8 cellular contexts compared by ENCODE assay signal in the genomic region with DNA sequence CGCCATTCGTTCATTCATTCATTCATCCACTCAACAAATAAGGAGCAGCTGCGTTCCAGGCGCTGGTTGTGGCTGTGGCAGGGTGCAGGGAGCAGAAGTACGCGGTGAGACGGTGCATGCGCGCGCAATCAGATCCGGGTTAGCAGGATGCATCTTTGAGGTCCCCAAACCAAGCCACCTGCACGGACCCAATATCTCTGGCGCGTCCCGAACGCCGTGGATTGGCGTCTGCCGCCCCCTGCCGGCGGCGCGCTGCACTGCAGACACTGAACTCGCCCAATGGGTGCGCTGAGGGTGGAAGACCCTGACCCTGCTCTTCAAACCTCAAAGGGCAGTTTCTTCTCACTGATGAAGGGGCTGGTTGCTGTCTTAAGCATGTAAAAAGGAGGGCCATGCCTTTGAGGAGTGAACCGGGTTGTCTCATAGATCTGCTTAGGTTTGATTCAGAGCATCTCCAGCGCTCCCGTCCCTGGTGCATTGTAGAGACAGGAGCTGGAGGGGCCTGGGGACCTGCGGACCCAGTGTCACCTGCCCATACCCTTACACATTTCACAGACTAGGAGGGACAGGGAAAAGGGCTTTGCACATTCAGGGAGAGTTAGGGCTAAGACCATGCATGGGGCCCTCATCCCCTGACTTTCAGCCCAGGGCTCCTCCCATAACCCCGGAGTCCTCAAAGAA.
DNase-seq lines count a peak whose midpoint lies in the region; ATAC-seq and TF ChIP-seq lines count a peak whose summit lies in the region.

No MANE protein-coding gene starts in this region.

- POLR2A ChIA-PET in activated CD8-positive, alpha-beta T cell treated with anti-CD3 and anti-CD28 coated beads, Interleukin-2, amount 10 ng/mL, durations not matched to agents 7 days and 5 days (lab: Charles Lee), result no interaction called here

- H3K36me3 ChIP-seq in GM23338 (ENCODE audit: insufficient read depth), result no peaks in the 10 kb centered on the region

- ATAC-seq in GM23338, result peak; percentile 94
- peak; percentile 93 for ATAC-seq in activated CD8-positive, alpha-beta T cell treated with anti-CD3 and anti-CD28 coated beads, Interleukin-2, amount 10 ng/mL, durations not matched to agents 7 days and 5 days
- ATAC-seq in effector memory CD8-positive, alpha-beta T cell (replicated peaks), result peak; percentile 58
- no peak for ATAC-seq in GM18505 (IDR thresholded peaks at IDR 0.05; ENCODE audit: unreplicated experiment)

- peaks cover 5% of the 10 kb centered on the region for H3K27me3 Mint-ChIP-seq in GM23338 (ENCODE audit: insufficient read depth, low read depth, poor library complexity)
- peaks cover 6% of the 10 kb centered on the region for H3K27me3 Mint-ChIP-seq in activated CD8-positive, alpha-beta T cell treated with anti-CD3 and anti-CD28 coated beads, Interleukin-2, amount 10 ng/mL, durations not matched to agents 7 days and 5 days (ENCODE audit: low read depth)
- peaks cover 31 to 49% of the 10 kb centered on the region in 2 donors for H3K27me3 Mint-ChIP-seq in effector memory CD8-positive, alpha-beta T cell
- H3K27me3 Mint-ChIP-seq in mesothelial cell of epicardium (ENCODE audit: low read depth), result peaks cover 52% of the 10 kb centered on the region

- H3K36me3 Mint-ChIP-seq in GM23338 (ENCODE audit: low read depth), result peaks cover 21% of the 10 kb centered on the region
- no peaks in the 10 kb centered on the region for H3K36me3 Mint-ChIP-seq in activated CD8-positive, alpha-beta T cell treated with anti-CD3 and anti-CD28 coated beads, Interleukin-2, amount 10 ng/mL, durations not matched to agents 7 days and 5 days (ENCODE audit: low read depth)
- H3K36me3 Mint-ChIP-seq in effector memory CD8-positive, alpha-beta T cell (ENCODE audit: insufficient read depth), result no peaks in the 10 kb centered on the region
- H3K36me3 Mint-ChIP-seq in mesothelial cell of epicardium, result no peaks in the 10 kb centered on the region

- H3F3A ChIP-seq in GM23338 (replicated peaks; ENCODE audit: low read depth), result no peaks in the 10 kb centered on the region

- no peaks in the 10 kb centered on the region for H3K79me2 ChIP-seq in GM23338 (replicated peaks; ENCODE audit: insufficient read depth)

- H3K27ac Mint-ChIP-seq in GM23338, result no peak overlapping the region
- H3K27ac Mint-ChIP-seq in activated CD8-positive, alpha-beta T cell treated with anti-CD3 and anti-CD28 coated beads, Interleukin-2, amount 10 ng/mL, durations not matched to agents 7 days and 5 days, result no peak overlapping the region
- no peak overlapping the region for H3K27ac Mint-ChIP-seq in effector memory CD8-positive, alpha-beta T cell
- no peak overlapping the region for H3K27ac Mint-ChIP-seq in mesothelial cell of epicardium

- H3K27me3 ChIP-seq in GM23338 (ENCODE audit: insufficient read depth), result no peaks in the 10 kb centered on the region

- no peak overlapping the region for H3K27ac ChIP-seq in GM23338 (ENCODE audit: low read depth)

- H4K20me1 ChIP-seq in GM23338 (replicated peaks; ENCODE audit: insufficient read depth), result no peaks in the 10 kb centered on the region

- no peaks in the 10 kb centered on the region for H3K4me1 ChIP-seq in GM23338 (ENCODE audit: insufficient read depth)

- TF ChIP-seq POLR2A in GM18505 (IDR thresholded peaks at IDR 0.05; ENCODE audit: borderline replicate concordance, extremely low read depth, insufficient read depth, insufficient read length), result no peak

- H3K4me1 Mint-ChIP-seq in GM23338, result peaks cover 8% of the 10 kb centered on the region
- H3K4me1 Mint-ChIP-seq in activated CD8-positive, alpha-beta T cell treated with anti-CD3 and anti-CD28 coated beads, Interleukin-2, amount 10 ng/mL, durations not matched to agents 7 days and 5 days (ENCODE audit: low read depth), result peaks cover 2% of the 10 kb centered on the region
- H3K4me1 Mint-ChIP-seq in effector memory CD8-positive, alpha-beta T cell (ENCODE audit: low read depth in 2 of 2), result no peaks in the 10 kb centered on the region
- no peaks in the 10 kb centered on the region for H3K4me1 Mint-ChIP-seq in mesothelial cell of epicardium

- peak overlapping the region; percentile 33; the same call in 1 of the 3 replicates for H3K4me3 Mint-ChIP-seq in GM23338
- H3K4me3 Mint-ChIP-seq in activated CD8-positive, alpha-beta T cell treated with anti-CD3 and anti-CD28 coated beads, Interleukin-2, amount 10 ng/mL, durations not matched to agents 7 days and 5 days, result no peak overlapping the region
- H3K4me3 Mint-ChIP-seq in effector memory CD8-positive, alpha-beta T cell, result no peak overlapping the region
- H3K4me3 Mint-ChIP-seq in mesothelial cell of epicardium, result no peak overlapping the region

- H3K4me3 ChIP-seq in GM23338, result peak overlapping the region; percentile 41

- DNase-seq in D341Med (ENCODE audit: low spot score) (peak; percentile 73), GM23338 (ENCODE audit: low spot score) (peak; percentile 87), NCI-H2171 (lab: John Stamatoyannopoulos, UW) (peak; percentile 9), mesothelial cell of epicardium (ENCODE audit: low spot score in 2 of 2, unreplicated experiment in 2 of 2) (peak; percentile 43 to 76)
- DNase-seq in activated CD8-positive, alpha-beta T cell treated with anti-CD3 and anti-CD28 coated beads, Interleukin-2, amount 10 ng/mL, durations not matched to agents 7 days and 5 days, result peak; percentile 77
- DNase-seq in effector memory CD8-positive, alpha-beta T cell, result peak; percentile 55 to 62 (median 61)
- peak; percentile 41 to 42 for DNase-seq in stimulated activated CD8-positive, alpha-beta memory T cell treated with anti-CD3 and anti-CD28 coated beads, Interleukin-4, amount 100 ng/mL, for 1 hour (ENCODE audit: low read depth in 2 of 2, low spot score in 1 of 2)

- peak overlapping the region; percentile 95 for H2AFZ ChIP-seq in GM23338

- CTCF ChIA-PET in activated CD8-positive, alpha-beta T cell treated with anti-CD3 and anti-CD28 coated beads, Interleukin-2, amount 10 ng/mL, durations not matched to agents 7 days and 5 days (lab: Charles Lee), result interaction anchor here (0.6 to 3.9 kb wide), 13 partner anchors 8 to 122 kb away, joined by 3 to 43 read pairs (median 4); partner anchors contain the start of gene RAMP3

- 0 out of 2 replicates have a peak, but pooled peaks cover 4% of the 10 kb centered on the region for H3K9me2 ChIP-seq in GM23338 (ENCODE audit: insufficient read depth)

- TF ChIP-seq CTCF in GM23338 (conservative IDR thresholded peaks at IDR 0.05; ENCODE audit: low read depth in 2 of 2) (peak; percentile 95 to 98), mesothelial cell of epicardium (IDR thresholded peaks at IDR 0.05; ENCODE audit: unreplicated experiment) (peak; percentile 95)

- H3K9me3 Mint-ChIP-seq in GM23338 (peaks cover 28% of the 10 kb centered on the region), mesothelial cell of epicardium (peaks cover 10% of the 10 kb centered on the region)
- no peaks in the 10 kb centered on the region for H3K9me3 Mint-ChIP-seq in activated CD8-positive, alpha-beta T cell treated with anti-CD3 and anti-CD28 coated beads, Interleukin-2, amount 10 ng/mL, durations not matched to agents 7 days and 5 days (ENCODE audit: insufficient read depth)
- peaks cover 0 to 3% of the 10 kb centered on the region in 2 donors for H3K9me3 Mint-ChIP-seq in effector memory CD8-positive, alpha-beta T cell

- H3K4me2 ChIP-seq in GM23338, result 0 out of 2 replicates have a peak overlapping the region, but pooled peaks have one; percentile 69

TF ChIP-seq in GM23338, 12 proteins besides CTCF, POLR2A, EP300 and RAD21 (continues in another document):
- peak; percentile 18; the same call in 1 of the 2 replicates for TF ChIP-seq CREB1 (CRISPR knock-in tag; IDR thresholded peaks at IDR 0.05; ENCODE audit: low read depth)

Comparison
In these comparisons a context has a peak if more than half of its experiments do, and no peak if none do; other contexts are left out.
1. DNase-seq: peak in every context shown above with its lines; median percentile 87 in GM23338; 77 in activated CD8-positive, alpha-beta T cell treated with anti-CD3 and anti-CD28 coated beads, Interleukin-2, amount 10 ng/mL, durations not matched to agents 7 days and 5 days; 73 in D341Med; 61 in effector memory CD8-positive, alpha-beta T cell; 60 in mesothelial cell of epicardium; 42 in stimulated activated CD8-positive, alpha-beta memory T cell treated with anti-CD3 and anti-CD28 coated beads, Interleukin-4, amount 100 ng/mL, for 1 hour; 9 in NCI-H2171.